Comparison of ENCODE assay signal across 31 cellular contexts in the genomic region with DNA sequence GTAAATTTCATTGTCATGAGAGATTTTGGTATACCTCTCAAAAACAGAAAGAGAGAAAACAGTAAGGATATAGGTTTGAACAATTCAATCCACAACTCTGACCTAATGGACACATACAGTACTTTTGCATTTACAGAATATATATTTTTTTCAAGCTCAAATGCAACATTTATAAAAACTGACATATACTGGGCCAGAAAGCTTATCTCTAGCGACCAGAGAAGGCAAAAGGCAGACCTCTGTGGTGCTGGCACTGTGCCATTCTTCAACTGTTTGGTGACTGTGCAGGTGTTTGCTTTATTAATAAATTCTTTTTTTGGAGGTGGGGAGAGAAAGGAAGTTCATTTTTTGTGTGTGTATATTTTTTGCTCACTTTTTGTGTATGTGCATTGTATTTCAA. TPM values are rescaled to one million over a fixed set of nuclear protein-coding genes. Genes with fewer than 3 reads are reported as not detected.
A peak's percentile ranks its signal among the peaks of the same experiment; 100 is the strongest.
DNase-seq lines count a peak whose midpoint lies in the region; ATAC-seq, FAIRE-seq and TF ChIP-seq lines count a peak whose summit lies in the region.
"Had no signal": no experiment of that assay in that cellular context is flagged by ENCODE, and none has a peak within 500 bp of the region (broad histone marks: within the 10 kb centered on the region; RNA-seq: fewer than 3 reads in every experiment).

No MANE protein-coding gene starts in this region.

- peak; percentile 83 for FAIRE-seq in K562 (lab: Jason Lieb, UNC)
- FAIRE-seq: A549, GM12891, islet of Langerhans had no signal

- H3K27me3 Mint-ChIP-seq in endothelial cell (ENCODE audit: unreplicated experiment) = no peaks in the 10 kb centered on the region
- H3K27me3 Mint-ChIP-seq in effector memory CD8-positive, alpha-beta T cell = no peaks in the 10 kb centered on the region
- H3K27me3 Mint-ChIP-seq: activated B cell treated with CpG ODN at 0.5 μM for 24 hours; activated CD8-positive, alpha-beta memory T cell treated with anti-CD3 and anti-CD28 coated beads, Interleukin-2, amount 10 ng/mL, durations not matched to agents 7 days and 5 days; naive thymus-derived CD4-positive, alpha-beta T cell; stimulated activated naive CD8-positive, alpha-beta T cell treated with anti-CD3 and anti-CD28 coated beads, Interleukin-15, Interleukin-2, amounts not matched to agents 100 ng/mL and 50 ng/mL, for 24 hours had no signal

- peak overlapping the region; percentile 53; the same call in 2 of the 3 replicates for H3K27ac ChIP-seq in K562 (ENCODE audit: extremely low read depth, low read depth, low read length)
- H3K27ac ChIP-seq: A549; BLaER1 treated with 17β-estradiol and CSF1 and Interleukin-3, amounts not matched to agents 10 nM and 100 nM; psoas muscle had no signal

- H3K27me3 ChIP-seq in K562 (ENCODE audit: control insufficient read depth in 2 of 2, insufficient read depth in 2 of 2, low read length in 2 of 2) = no peaks in the 10 kb centered on the region
- H3K27me3 ChIP-seq: BLaER1 treated with 17β-estradiol and CSF1 and Interleukin-3, amounts not matched to agents 10 nM and 100 nM had no signal

- no peaks in the 10 kb centered on the region for H3K79me2 ChIP-seq in K562 (ENCODE audit: control insufficient read depth, insufficient read depth, low read length)

- peaks cover 34% of the 10 kb centered on the region; the same call in 2 of the 3 replicates for H3K36me3 ChIP-seq in K562 (ENCODE audit: control insufficient read depth, insufficient read depth, low read length)

- in situ Hi-C loops in K562 (cut with MboI) = no loop called here
- in situ Hi-C loops in ACHN (cut with HindIII; ENCODE audit: low pct_ligation_motif_present, low pct_unique_long_range_greater_than_20kb, low sequenced_read_pairs) = no loop called here

- H3K9me3 ChIP-seq in K562 (replicated peaks; ENCODE audit: control insufficient read depth, insufficient read depth, low read depth, low read length) = no peaks in the 10 kb centered on the region
- H3K9me3 ChIP-seq: A549; BLaER1 treated with 17β-estradiol and CSF1 and Interleukin-3, amounts not matched to agents 10 nM and 100 nM; psoas muscle had no signal

- DNase-seq in NCI-H2196 (lab: John Stamatoyannopoulos, UW; ENCODE audit: unreplicated experiment) (peak; percentile 4), NCI-H2196 treated with DMSO at 0.1 percent for 48 hours (lab: John Stamatoyannopoulos, UW; ENCODE audit: unreplicated experiment) (no peak), NCI-H2029 treated with DMSO at 0.1 percent for 48 hours (lab: John Stamatoyannopoulos, UW) (peak; percentile 12), K562 (ENCODE audit: extremely low read depth in 1 of 4, low spot score in 3 of 4) (peak; percentile 48 to 92 (median 63)), NCI-H774 (lab: John Stamatoyannopoulos, UW) (no peak), endothelial cell (ENCODE audit: low spot score) (no peak), ACHN (no peak)
- DNase-seq in effector memory CD8-positive, alpha-beta T cell = no peak
- DNase-seq: activated B cell treated with CpG ODN at 0.5 μM for 24 hours; activated CD8-positive, alpha-beta memory T cell treated with anti-CD3 and anti-CD28 coated beads, Interleukin-2, amount 10 ng/mL, durations not matched to agents 7 days and 5 days; activated naive CD4-positive, alpha-beta T cell; activated T-cell treated with anti-CD3 and anti-CD28 coated beads, Interleukin-2, amount 50 U/mL, for 72 hours; cerebellar nuclear complex; HCEC 1CT; KBM-7; naive thymus-derived CD4-positive, alpha-beta T cell; NCI-H1694 treated with DMSO at 0.1 percent for 48 hours; NCI-H446 treated with DMSO at 0.1 percent for 48 hours; nucleus accumbens; psoas muscle; SHP77; stimulated activated CD4-positive, alpha-beta T cell treated with anti-CD3 and anti-CD28 coated beads, Interleukin-15, amount 100 ng/mL, for 24 hours had no signal

- no peak for TF ChIP-seq CTCF in K562 (IDR thresholded peaks at IDR 0.05 in 2 of 3, conservative IDR thresholded peaks at IDR 0.05 in 1 of 3; ENCODE audit: insufficient read depth in 2 of 3, low read depth in 1 of 3, low read length in 3 of 3)
- no peak for TF ChIP-seq CTCF in endothelial cell (IDR thresholded peaks at IDR 0.05; ENCODE audit: unreplicated experiment)

- no TSS peak for BruUV-seq in K562 (replicated peaks; lab: Mats Ljungman, UMichigan)

- no peak overlapping the region for H3K4me3 Mint-ChIP-seq in endothelial cell (ENCODE audit: unreplicated experiment)
- H3K4me3 Mint-ChIP-seq in effector memory CD8-positive, alpha-beta T cell = no peak overlapping the region
- H3K4me3 Mint-ChIP-seq: activated B cell treated with CpG ODN at 0.5 μM for 24 hours; activated CD8-positive, alpha-beta memory T cell treated with anti-CD3 and anti-CD28 coated beads, Interleukin-2, amount 10 ng/mL, durations not matched to agents 7 days and 5 days; activated T-cell treated with anti-CD3 and anti-CD28 coated beads, Interleukin-2, amount 50 U/mL, for 72 hours; mesothelial cell of epicardium; naive thymus-derived CD4-positive, alpha-beta T cell; stimulated activated naive CD8-positive, alpha-beta T cell treated with anti-CD3 and anti-CD28 coated beads, Interleukin-15, Interleukin-2, amounts not matched to agents 100 ng/mL and 50 ng/mL, for 24 hours had no signal

- 0% methylated on average over 1 of the region's 1 CpG for WGBS in K562 (ENCODE audit: insufficient coverage, low coverage, missing lambda C conversion rate)

- no peak for TF ChIP-seq POLR2A in K562 (conservative IDR thresholded peaks at IDR 0.05)

- TF ChIP-seq RAD21 in K562 (CRISPR knock-in tag; conservative IDR thresholded peaks at IDR 0.05 in 1 of 2, IDR thresholded peaks at IDR 0.05 in 1 of 2) = no peak

- peak; percentile 86 for ATAC-seq in K562
- no peak for ATAC-seq in effector memory CD8-positive, alpha-beta T cell (replicated peaks)
- ATAC-seq: A549; activated CD8-positive, alpha-beta memory T cell treated with anti-CD3 and anti-CD28 coated beads, Interleukin-2, amount 10 ng/mL, durations not matched to agents 7 days and 5 days; activated T-cell treated with anti-CD3 and anti-CD28 coated beads, Interleukin-2, amount 50 U/mL, for 72 hours; naive thymus-derived CD4-positive, alpha-beta T cell; psoas muscle had no signal

- peak; percentile 93 for TF ChIP-seq EP300 in K562 (IDR thresholded peaks at IDR 0.05; ENCODE audit: low read length)

- no peaks in the 10 kb centered on the region for H3K9me3 Mint-ChIP-seq in endothelial cell (ENCODE audit: unreplicated experiment)
- no peaks in the 10 kb centered on the region for H3K9me3 Mint-ChIP-seq in effector memory CD8-positive, alpha-beta T cell
- H3K9me3 Mint-ChIP-seq: activated B cell treated with CpG ODN at 0.5 μM for 24 hours; activated T-cell treated with anti-CD3 and anti-CD28 coated beads, Interleukin-2, amount 50 U/mL, for 72 hours; mesothelial cell of epicardium; naive thymus-derived CD4-positive, alpha-beta T cell; stimulated activated naive CD8-positive, alpha-beta T cell treated with anti-CD3 and anti-CD28 coated beads, Interleukin-15, Interleukin-2, amounts not matched to agents 100 ng/mL and 50 ng/mL, for 24 hours had no signal

- 0 out of 4 replicates have a peak overlapping the region, but pooled peaks of 1 of the 2 experiments have one; percentile 6 for H3K9ac ChIP-seq in K562 (ENCODE audit: insufficient read depth in 1 of 2, low read depth in 2 of 2, low read length in 2 of 2)
- H3K9ac ChIP-seq: BLaER1 treated with 17β-estradiol and CSF1 and Interleukin-3, amounts not matched to agents 10 nM and 100 nM had no signal

- intact Hi-C loops in K562 (cut with micrococcal nuclease) = no loop called here

- H3K4me1 ChIP-seq in K562 (replicated peaks in 1 of 2; ENCODE audit: control insufficient read depth in 2 of 2, insufficient read depth in 2 of 2, low read length in 2 of 2) = peaks cover 7 to 12% of the 10 kb centered on the region in 2 experiments; a peak in 3 of 5 replicates
- H3K4me1 ChIP-seq: A549, psoas muscle had no signal

- no peak overlapping the region for H3K4me2 ChIP-seq in K562 (ENCODE audit: insufficient read depth, low read length)
- H3K4me2 ChIP-seq: A549 had no signal

- H3K9me1 ChIP-seq in K562 (ENCODE audit: control insufficient read depth, insufficient read depth, low read length) = no peaks in the 10 kb centered on the region

- H3K27ac Mint-ChIP-seq in endothelial cell (ENCODE audit: unreplicated experiment) = no peak overlapping the region
- no peak overlapping the region for H3K27ac Mint-ChIP-seq in effector memory CD8-positive, alpha-beta T cell
- H3K27ac Mint-ChIP-seq: activated B cell treated with CpG ODN at 0.5 μM for 24 hours; activated CD8-positive, alpha-beta memory T cell treated with anti-CD3 and anti-CD28 coated beads, Interleukin-2, amount 10 ng/mL, durations not matched to agents 7 days and 5 days; activated T-cell treated with anti-CD3 and anti-CD28 coated beads, Interleukin-2, amount 50 U/mL, for 72 hours; mesothelial cell of epicardium; stimulated activated naive CD8-positive, alpha-beta T cell treated with anti-CD3 and anti-CD28 coated beads, Interleukin-15, Interleukin-2, amounts not matched to agents 100 ng/mL and 50 ng/mL, for 24 hours had no signal

- H3K36me3 Mint-ChIP-seq in endothelial cell (ENCODE audit: low read depth, unreplicated experiment) = no peaks in the 10 kb centered on the region
- H3K36me3 Mint-ChIP-seq in effector memory CD8-positive, alpha-beta T cell (ENCODE audit: insufficient read depth) = peaks cover 15% of the 10 kb centered on the region

- no peaks in the 10 kb centered on the region for H4K20me1 ChIP-seq in K562 (replicated peaks; ENCODE audit: control insufficient read depth, insufficient read depth, low read length)

- no peak overlapping the region for H3K4me3 ChIP-seq in K562
- H3K4me3 ChIP-seq: A549; BLaER1 treated with 17β-estradiol and CSF1 and Interleukin-3, amounts not matched to agents 10 nM and 100 nM; psoas muscle had no signal

- no peaks in the 10 kb centered on the region for H3K4me1 Mint-ChIP-seq in endothelial cell (ENCODE audit: unreplicated experiment)
- no peaks in the 10 kb centered on the region for H3K4me1 Mint-ChIP-seq in effector memory CD8-positive, alpha-beta T cell (ENCODE audit: low read depth in 2 of 2)
- H3K4me1 Mint-ChIP-seq: activated B cell treated with CpG ODN at 0.5 μM for 24 hours; activated CD8-positive, alpha-beta memory T cell treated with anti-CD3 and anti-CD28 coated beads, Interleukin-2, amount 10 ng/mL, durations not matched to agents 7 days and 5 days had no signal

- CTCF ChIA-PET in K562 (lab: Yijun Ruan, JAX; ENCODE audit: low intra/inter-chr PET ratio) = no interaction called here

- H2AFZ ChIP-seq in K562 (ENCODE audit: low read depth, low read length) = no peak overlapping the region

- POLR2A ChIA-PET in K562 (lab: Yijun Ruan, JAX) = interaction anchor here (1.5 to 2.5 kb wide), 2 partner anchors 9 to 11 kb away, joined by 5 to 8 read pairs; no protein-coding TSS in a partner anchor

RNA-seq across cellular contexts. Expression of gene PLAC8L1, which starts 6.0 kb away (rescaled TPM):
- total RNA-seq in K562 (2011; cell fraction: chromatin; rRNA removed; ENCODE audit: low replicate concordance) = 0.97 TPM in 1 of 2 replicates, not detected in the other
- not detected in 2 replicates for total RNA-seq in K562 (2011; cell fraction: nucleolus; rRNA removed)
- total RNA-seq in K562 (2011; cell fraction: nucleoplasm; rRNA removed) = 0.73 TPM in 1 of 2 replicates, not detected in the other
- not detected in 2 replicates for total RNA-seq in K562 (2014; rRNA removed)
- 0.25 TPM in 1 of 2 replicates, not detected in the other for total RNA-seq in K562 (2014; rRNA removed; fragmentation: Illumina TruSeq; extraction: Trizol)
- not detected in 2 replicates for total RNA-seq in K562 (2015; rRNA removed; fragmentation: Illumina TruSeq; extraction: Trizol)
- total RNA-seq in K562 (2021) = 0.27 TPM in 1 of 2 replicates, not detected in the other
- polyA plus RNA-seq in K562 (2011; rRNA removed) = 0.36 and 0.76 TPM in 2 replicates
- 0.52 TPM in 1 of 2 replicates, not detected in the other for polyA plus RNA-seq in K562 (2011; cell fraction: cytosol; rRNA removed)
- polyA plus RNA-seq in K562 (2011; cell fraction: nucleus; rRNA removed) = 1.1 and 1.8 TPM in 2 replicates
- 0.18 TPM in 1 of 2 replicates, not detected in the other for polyA plus RNA-seq in K562 (2012)
- 0.43 TPM in 1 of 2 replicates, not detected in the other for polyA plus RNA-seq in K562 (2014; fragmentation: Illumina TruSeq; extraction: Trizol)
- polyA plus RNA-seq in K562 (2014; fragmentation: Nextera tagmentation; extraction: Ambion mirVana) = under 1 TPM; 0.10 to 0.17 TPM
- not detected in 2 replicates for polyA plus RNA-seq in K562 (2014; rRNA removed)
- polyA minus RNA-seq in K562 (2011; rRNA and poly(A)+ RNA removed) = not detected in 2 replicates
- polyA minus RNA-seq in K562 (2011; cell fraction: cytosol; rRNA and poly(A)+ RNA removed) = not detected in 2 replicates
- polyA minus RNA-seq in K562 (2011; cell fraction: nucleus; rRNA and poly(A)+ RNA removed) = 0.67 TPM in 1 of 2 replicates, not detected in the other
- total RNA-seq in endothelial cell (ENCODE audit: unreplicated experiment) = 0.80 TPM
- total RNA-seq: glomerular endothelial cell, HT-29, liver had no signal
- polyA plus RNA-seq: naive thymus-derived CD4-positive, alpha-beta T cell had no signal

Comparison
In these comparisons a context has a peak if more than half of its experiments do, and no peak if none do; other contexts are left out.
1. DNase-seq: peak in NCI-H2196 (single experiment), NCI-H2029 treated with DMSO at 0.1 percent for 48 hours (single experiment) and K562 (4 of 4); none in NCI-H2196 treated with DMSO at 0.1 percent for 48 hours (single experiment), NCI-H774 (single experiment), endothelial cell (single experiment), ACHN (single experiment) and effector memory CD8-positive, alpha-beta T cell (0 of 3).